18 cellular contexts compared by ENCODE assay signal in the genomic region with DNA sequence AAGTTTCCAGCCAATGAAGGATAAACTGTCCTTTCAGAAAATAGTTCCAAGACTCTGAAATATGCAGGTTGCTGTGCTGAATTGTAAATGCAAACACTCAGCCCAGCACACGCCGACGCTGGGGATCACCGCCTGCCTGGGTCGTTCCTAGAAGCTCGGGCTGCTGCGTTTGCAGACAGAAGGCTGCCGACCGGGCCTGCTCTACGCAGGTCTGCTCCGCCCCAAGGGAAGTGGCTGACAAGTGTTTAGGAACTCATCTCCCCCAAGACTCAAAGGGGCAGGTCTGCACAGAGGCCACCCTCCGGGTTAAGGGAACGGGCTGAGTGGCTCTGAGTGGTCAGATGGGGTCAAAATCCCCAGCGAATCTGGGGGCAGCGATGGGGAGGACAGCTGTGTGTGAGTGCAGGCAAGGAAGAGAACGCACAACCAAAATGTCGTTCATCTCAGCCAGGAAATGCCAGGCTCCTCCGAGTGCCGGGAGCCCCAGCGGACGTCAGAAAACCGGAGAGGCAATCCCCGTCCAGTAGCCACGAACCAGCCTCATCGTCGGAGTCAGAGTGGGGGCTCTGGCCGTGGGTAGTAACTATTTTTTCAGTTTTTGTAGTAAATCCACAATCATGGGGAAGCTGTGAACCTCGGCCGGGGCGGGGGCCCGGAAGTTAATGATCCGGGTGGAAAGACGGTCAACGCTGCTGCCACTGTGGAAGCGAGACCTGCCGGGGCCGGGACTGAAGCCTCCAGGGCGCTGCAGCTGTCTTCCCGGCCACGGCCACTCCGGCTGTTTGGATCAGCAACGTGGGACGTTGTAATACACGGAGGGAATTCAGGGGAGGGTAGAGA. TPM values are rescaled to one million over a fixed set of nuclear protein-coding genes. Genes with fewer than 3 reads are reported as not detected.
DNase-seq lines count a peak whose midpoint lies in the region; ATAC-seq and TF ChIP-seq lines count a peak whose summit lies in the region.
"Had no signal": no experiment of that assay in that cellular context is flagged by ENCODE, and none has a peak within 500 bp of the region (broad histone marks: within the 10 kb centered on the region; RNA-seq: fewer than 3 reads in every experiment).

No MANE protein-coding gene starts in this region.

- no peak for TF ChIP-seq CTCF in transverse colon (IDR thresholded peaks at IDR 0.05)
- no peak for TF ChIP-seq CTCF in OCI-LY7 (conservative IDR thresholded peaks at IDR 0.05; ENCODE audit: low read length)

- DNase-seq in stimulated activated CD4-positive, alpha-beta T cell treated with anti-CD3 and anti-CD28 coated beads, Interleukin-15, amount 100 ng/mL, for 24 hours, result peak; percentile 21
- DNase-seq in stimulated activated CD4-positive, alpha-beta T cell treated with anti-CD3 and anti-CD28 coated beads, Interleukin-12 subunit alpha, Interleukin-12 subunit beta, amount 100 ng/mL, for 4 hours, result no peak
- peak in 6 of 9 donors; percentile 20 to 47 (median 34) for DNase-seq in naive thymus-derived CD4-positive, alpha-beta T cell
- DNase-seq in transverse colon (no peak), mesenteric fat pad (ENCODE audit: low spot score) (no peak), KG1 (lab: John Stamatoyannopoulos, UW) (no peak), OCI-LY7 (ENCODE audit: low spot score) (no peak)
- DNase-seq: adrenal gland; C1 segment of cervical spinal cord; effector CD4-positive, alpha-beta T cell; foreskin keratinocyte; NCI-H1436; NCI-H69; nucleus accumbens; stimulated activated naive CD4-positive, alpha-beta T cell treated with Interleukin-2 at 50 U/mL for 16 hours had no signal

- no peaks in the 10 kb centered on the region for H3K9me3 ChIP-seq in naive thymus-derived CD4-positive, alpha-beta T cell (ENCODE audit: control insufficient read depth in 2 of 3, low read length in 3 of 3)
- H3K9me3 ChIP-seq in transverse colon (no peaks in the 10 kb centered on the region), OCI-LY7 (ENCODE audit: low read length) (no peaks in the 10 kb centered on the region)
- H3K9me3 ChIP-seq: adrenal gland, left lung, SJSA1 had no signal

- H3K9me2 ChIP-seq in OCI-LY7 (ENCODE audit: insufficient read depth, low read length), result no peaks in the 10 kb centered on the region

- H3K4me2 ChIP-seq in OCI-LY7 (ENCODE audit: low read length), result no peak overlapping the region

- H3K4me1 Mint-ChIP-seq in activated T-helper 17 cell treated with anti-CD3 and anti-CD28 coated beads, Interleukin-2, amount 50 U/mL, for 72 hours, result peaks cover 6% of the 10 kb centered on the region
- H3K4me1 Mint-ChIP-seq in naive thymus-derived CD4-positive, alpha-beta T cell, result peaks cover 5 to 26% (median 15%) of the 10 kb centered on the region in 7 donors

- peak overlapping the region; percentile 13 for H3K4me3 ChIP-seq in naive thymus-derived CD4-positive, alpha-beta T cell (ENCODE audit: low read length)
- no peak overlapping the region for H3K4me3 ChIP-seq in transverse colon
- H3K4me3 ChIP-seq in OCI-LY7 (ENCODE audit: low read depth, low read length, poor library complexity, severe bottlenecking), result no peak overlapping the region
- H3K4me3 ChIP-seq: adrenal gland, left lung, SJSA1 had no signal

- H3K79me2 ChIP-seq in OCI-LY7 (ENCODE audit: insufficient read depth, low read depth, low read length), result no peaks in the 10 kb centered on the region

- H3K27me3 ChIP-seq in naive thymus-derived CD4-positive, alpha-beta T cell (ENCODE audit: control insufficient read depth in 2 of 2, insufficient read depth in 2 of 2, low read length in 2 of 2), result peaks cover 0 to 3% of the 10 kb centered on the region in 2 donors
- H3K27me3 ChIP-seq in transverse colon, result peaks cover 32% of the 10 kb centered on the region
- H3K27me3 ChIP-seq: adrenal gland had no signal

- in situ Hi-C loops in transverse colon (cut with MboI; ENCODE audit: low pct_ligation_motif_present in 1 of 4, low pct_unique_long_range_greater_than_20kb in 1 of 4, low sequenced_read_pairs in 3 of 4), result no loop called here

- peak overlapping the region; percentile 14 for H3K27ac ChIP-seq in naive thymus-derived CD4-positive, alpha-beta T cell (ENCODE audit: low read depth, low read length)
- H3K27ac ChIP-seq in transverse colon (peak overlapping the region in 3 of 4 donors; percentile 17 to 63 (median 45)), OCI-LY7 (ENCODE audit: low read depth, low read length, poor library complexity, severe bottlenecking) (no peak overlapping the region)
- H3K27ac ChIP-seq: adrenal gland, foreskin keratinocyte, left lung, SJSA1 had no signal

- H3K27me3 Mint-ChIP-seq in activated T-helper 17 cell treated with anti-CD3 and anti-CD28 coated beads, Interleukin-2, amount 50 U/mL, for 72 hours, result peaks cover 11% of the 10 kb centered on the region
- H3K27me3 Mint-ChIP-seq in naive thymus-derived CD4-positive, alpha-beta T cell, result peaks cover 5 to 24% (median 15%) of the 10 kb centered on the region in 5 donors

- H3K36me3 ChIP-seq in naive thymus-derived CD4-positive, alpha-beta T cell (ENCODE audit: control insufficient read depth in 2 of 3, insufficient read depth in 3 of 3, low read length in 3 of 3), result no peaks in the 10 kb centered on the region
- H3K36me3 ChIP-seq in transverse colon, result no peaks in the 10 kb centered on the region
- no peaks in the 10 kb centered on the region for H3K36me3 ChIP-seq in OCI-LY7 (ENCODE audit: insufficient read depth, low read length)
- H3K36me3 ChIP-seq: adrenal gland, left lung, SJSA1 had no signal

- peaks cover 0 to 6% of the 10 kb centered on the region in 2 donors for H3K4me1 ChIP-seq in naive thymus-derived CD4-positive, alpha-beta T cell (ENCODE audit: control insufficient read depth in 2 of 2, insufficient read depth in 2 of 2, low read length in 2 of 2)
- H3K4me1 ChIP-seq in transverse colon (peaks cover 5 to 31% (median 14%) of the 10 kb centered on the region in 4 donors), OCI-LY7 (ENCODE audit: insufficient read depth, low read length, poor library complexity, severe bottlenecking) (no peaks in the 10 kb centered on the region)
- H3K4me1 ChIP-seq: foreskin keratinocyte, SJSA1 had no signal

- no peaks in the 10 kb centered on the region for H4K20me1 ChIP-seq in OCI-LY7 (ENCODE audit: insufficient read depth, low read length)

- CTCF ChIA-PET in naive thymus-derived CD4-positive, alpha-beta T cell (lab: Charles Lee), result no interaction called here
- CTCF ChIA-PET in OCI-LY7 (lab: Charles Lee; ENCODE audit: unreplicated experiment), result no interaction called here

- H3K4me3 Mint-ChIP-seq in activated T-helper 17 cell treated with anti-CD3 and anti-CD28 coated beads, Interleukin-2, amount 50 U/mL, for 72 hours, result peak overlapping the region; percentile 50
- H3K4me3 Mint-ChIP-seq in naive thymus-derived CD4-positive, alpha-beta T cell, result peak overlapping the region; percentile 64 to 88 (median 78)

- intact Hi-C loops in naive thymus-derived CD4-positive, alpha-beta T cell (cut with micrococcal nuclease), result no loop called here
- intact Hi-C loops in transverse colon (cut with DNase I; ENCODE audit: low total_unique reads), result no loop called here
- intact Hi-C loops in OCI-LY7 (cut with micrococcal nuclease; ENCODE audit: unreplicated experiment), result no loop called here

- no peak overlapping the region for H2AFZ ChIP-seq in OCI-LY7 (ENCODE audit: low read length)

- POLR2A ChIA-PET in naive thymus-derived CD4-positive, alpha-beta T cell (lab: Charles Lee), result no interaction called here
- POLR2A ChIA-PET in OCI-LY7 (lab: Charles Lee), result no interaction called here

- WGBS in transverse colon (ENCODE audit: low coverage in 1 of 2), 2 donors, result 48% methylated on average over 44 of the region's 44 CpGs; no CpG with 5 or more reads in 1 of the 2 donors

- ATAC-seq in activated T-helper 17 cell treated with anti-CD3 and anti-CD28 coated beads, Interleukin-2, amount 50 U/mL, for 72 hours (replicated peaks), result no peak
- ATAC-seq in naive thymus-derived CD4-positive, alpha-beta T cell, result peak; percentile 40
- ATAC-seq: foreskin keratinocyte, left lung had no signal

- no peak for TF ChIP-seq EP300 in transverse colon (IDR thresholded peaks at IDR 0.05; ENCODE audit: low read depth)

- TF ChIP-seq POLR2A in transverse colon (IDR thresholded peaks at IDR 0.05), result no peak

- H3K27ac Mint-ChIP-seq in activated T-helper 17 cell treated with anti-CD3 and anti-CD28 coated beads, Interleukin-2, amount 50 U/mL, for 72 hours, result no peak overlapping the region
- H3K27ac Mint-ChIP-seq in naive thymus-derived CD4-positive, alpha-beta T cell, result peak overlapping the region; percentile 69 to 97 (median 86)

- no TSS peak for BruUV-seq in OCI-LY7 (replicated peaks; lab: Mats Ljungman, UMichigan)

- H3K36me3 Mint-ChIP-seq in activated T-helper 17 cell treated with anti-CD3 and anti-CD28 coated beads, Interleukin-2, amount 50 U/mL, for 72 hours (ENCODE audit: low read depth), result no peaks in the 10 kb centered on the region
- H3K36me3 Mint-ChIP-seq in naive thymus-derived CD4-positive, alpha-beta T cell, result peaks cover 0 to 4% (median 0%) of the 10 kb centered on the region in 5 donors

- no peaks in the 10 kb centered on the region for H3K9me3 Mint-ChIP-seq in activated T-helper 17 cell treated with anti-CD3 and anti-CD28 coated beads, Interleukin-2, amount 50 U/mL, for 72 hours
- H3K9me3 Mint-ChIP-seq in naive thymus-derived CD4-positive, alpha-beta T cell, result no peaks in the 10 kb centered on the region

RNA-seq across cellular contexts. Expression of a gene that starts 6.0 kb away (rescaled TPM):
- total RNA-seq in activated T-helper 17 cell treated with anti-CD3 and anti-CD28 coated beads, Interleukin-2, amount 50 U/mL, for 72 hours, result under 1 TPM in 1 of 2 donors, not detected in 1; 0.34 TPM
- not detected for total RNA-seq in naive thymus-derived CD4-positive, alpha-beta T cell
- polyA plus RNA-seq in naive thymus-derived CD4-positive, alpha-beta T cell, result not detected
- total RNA-seq in transverse colon (1 to 10 TPM in 1 of 4 donors, under 1 TPM in 1, not detected in 2; 0.82 to 4.5 TPM), mesenteric fat pad (not detected), OCI-LY7 (2022) (not detected in 2 replicates)
- total RNA-seq in OCI-LY7 (2014; rRNA removed; shearing (Covaris generic)), result 0.28 TPM in 1 of 2 replicates, not detected in the other
- total RNA-seq: foreskin keratinocyte, SJSA1 had no signal
- polyA plus RNA-seq: foreskin keratinocyte had no signal

Comparison
In these comparisons a context has a peak if more than half of its experiments do, and no peak if none do; other contexts are left out.
1. DNase-seq: peak in stimulated activated CD4-positive, alpha-beta T cell treated with anti-CD3 and anti-CD28 coated beads, Interleukin-15, amount 100 ng/mL, for 24 hours (single experiment) and naive thymus-derived CD4-positive, alpha-beta T cell (6 of 9); none in stimulated activated CD4-positive, alpha-beta T cell treated with anti-CD3 and anti-CD28 coated beads, Interleukin-12 subunit alpha, Interleukin-12 subunit beta, amount 100 ng/mL, for 4 hours (single experiment), transverse colon (single experiment), mesenteric fat pad (single experiment), KG1 (single experiment) and OCI-LY7 (single experiment).